9 cellular contexts compared by ENCODE assay signal in the genomic region with DNA sequence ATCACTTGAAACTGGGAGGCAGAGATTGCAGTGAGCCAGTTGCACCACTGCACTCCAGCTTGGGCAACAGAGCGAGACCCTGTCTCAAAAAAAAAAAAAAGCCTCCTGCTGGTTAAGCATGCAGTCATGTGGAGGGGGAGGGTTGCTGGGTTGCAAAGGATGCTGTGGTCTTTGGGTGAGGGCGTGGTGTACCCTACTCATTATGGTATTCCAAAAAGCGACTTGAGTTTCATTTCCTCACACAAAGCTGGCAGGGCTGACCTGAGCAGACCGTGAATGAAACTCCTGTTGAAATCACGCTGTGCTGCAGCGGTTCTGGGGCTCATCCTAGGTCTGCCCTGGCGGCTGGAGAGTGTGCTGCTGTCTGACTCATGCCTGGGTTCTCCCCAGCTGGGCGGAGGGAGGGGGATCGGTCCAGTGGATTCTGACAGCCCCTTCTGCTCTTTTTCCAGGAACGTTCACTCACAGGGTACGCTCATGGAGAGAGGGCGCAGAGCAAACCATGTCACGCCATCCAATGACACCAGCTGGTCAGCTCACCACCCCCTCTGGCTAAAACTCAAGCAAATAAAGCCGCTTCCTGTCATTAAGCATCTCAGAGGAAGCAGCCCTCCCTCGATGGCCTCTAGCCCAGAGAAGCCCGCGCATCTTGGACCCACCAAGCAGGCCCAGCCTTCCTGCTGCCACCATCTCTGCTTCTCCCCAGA.
DNase-seq lines count a peak whose midpoint lies in the region; FAIRE-seq and TF ChIP-seq lines count a peak whose summit lies in the region.
"Had no signal": no experiment of that assay in that cellular context is flagged by ENCODE, and none has a peak within 500 bp of the region (broad histone marks: within the 10 kb centered on the region; RNA-seq: fewer than 3 reads in every experiment).

No MANE protein-coding gene starts in this region.

- H3K9ac ChIP-seq in endodermal cell (ENCODE audit: extremely low read depth, low read length, poor library complexity, severe bottlenecking) = no peak overlapping the region

- no peak overlapping the region for H3K27ac Mint-ChIP-seq in endodermal cell
- peak overlapping the region; percentile 76 for H3K27ac Mint-ChIP-seq in osteocyte (ENCODE audit: unreplicated experiment)

- peaks cover 4% of the 10 kb centered on the region for H3K4me1 ChIP-seq in endodermal cell (ENCODE audit: control insufficient read depth, insufficient read depth, low read length)

- H3K27me3 Mint-ChIP-seq in endodermal cell (ENCODE audit: insufficient read depth) (no peaks in the 10 kb centered on the region), osteocyte (ENCODE audit: unreplicated experiment) (no peaks in the 10 kb centered on the region)

- H3K36me3 Mint-ChIP-seq in endodermal cell (ENCODE audit: low read depth) = no peaks in the 10 kb centered on the region
- H3K36me3 Mint-ChIP-seq in osteocyte (ENCODE audit: unreplicated experiment) = no peaks in the 10 kb centered on the region

- peak; percentile 37 for TF ChIP-seq CTCF in endodermal cell (conservative IDR thresholded peaks at IDR 0.05)
- TF ChIP-seq CTCF in osteocyte (IDR thresholded peaks at IDR 0.05) = peak; percentile 59

- peak; percentile 98 for FAIRE-seq in GM12892 (lab: Jason Lieb, UNC)

- peak overlapping the region; percentile 77 for H3K27ac ChIP-seq in endodermal cell (ENCODE audit: low read depth, low read length)

- peaks cover 20% of the 10 kb centered on the region for H3K4me1 Mint-ChIP-seq in endodermal cell
- H3K4me1 Mint-ChIP-seq in osteocyte (ENCODE audit: unreplicated experiment) = peaks cover 60% of the 10 kb centered on the region

- H3K9me3 Mint-ChIP-seq in endodermal cell (no peaks in the 10 kb centered on the region), osteocyte (ENCODE audit: unreplicated experiment) (no peaks in the 10 kb centered on the region)

- TF ChIP-seq POLR2A in GM12892 (IDR thresholded peaks at IDR 0.05; ENCODE audit: low read depth, low read length) = peak; percentile 69

- H3K36me3 ChIP-seq in H7 (replicated peaks; ENCODE audit: control insufficient read depth, insufficient read depth, low read length) (no peaks in the 10 kb centered on the region), endodermal cell (ENCODE audit: control insufficient read depth, insufficient read depth, low read length) (no peaks in the 10 kb centered on the region)

- no peak overlapping the region for H3K4me3 Mint-ChIP-seq in endodermal cell
- H3K4me3 Mint-ChIP-seq in osteocyte (ENCODE audit: unreplicated experiment) = peak overlapping the region; percentile 65

- no peaks in the 10 kb centered on the region for H3K9me3 ChIP-seq in endodermal cell (ENCODE audit: control insufficient read depth, low read length)

- DNase-seq in GM12892 (ENCODE audit: insufficient read length) (no peak), H7 (peak; percentile 52), MV-4-11 (lab: John Stamatoyannopoulos, UW) (peak; percentile 98), endodermal cell (peak; percentile 64), osteocyte (ENCODE audit: extremely low spot score, unreplicated experiment) (peak; percentile 92), OCI-M1 (lab: John Stamatoyannopoulos, UW) (no peak), NCI-H1694 (lab: John Stamatoyannopoulos, UW) (no peak)
- DNase-seq in activated CD4-positive, CD25-positive, alpha-beta regulatory T cell treated with anti-CD3 and anti-CD28 coated beads, Interleukin-2, amount 50 U/mL, for 72 hours = peak; percentile 46

- H3K27me3 ChIP-seq in H7 (ENCODE audit: control insufficient read depth, insufficient read depth, low read length) = no peaks in the 10 kb centered on the region
- no peaks in the 10 kb centered on the region for H3K27me3 ChIP-seq in endodermal cell (ENCODE audit: control insufficient read depth, insufficient read depth, low read length, poor library complexity, severe bottlenecking)
- H3K27me3 ChIP-seq: dorsolateral prefrontal cortex had no signal

- H3K4me3 ChIP-seq in H7 (ENCODE audit: insufficient read depth, low read depth, low read length) = no peak overlapping the region
- H3K4me3 ChIP-seq in endodermal cell (ENCODE audit: low read length) = no peak overlapping the region

- WGBS in endodermal cell (ENCODE audit: insufficient coverage in 1 of 2, insufficient read length in 1 of 2), 2 experiments = 73 to 87% methylated on average over 10 to 17 of the region's 17 CpGs

Comparison
In these comparisons a context has a peak if more than half of its experiments do, and no peak if none do; other contexts are left out.
1. DNase-seq: peak in H7 (single experiment), MV-4-11 (single experiment), activated CD4-positive, CD25-positive, alpha-beta regulatory T cell treated with anti-CD3 and anti-CD28 coated beads, Interleukin-2, amount 50 U/mL, for 72 hours (single experiment), endodermal cell (single experiment) and osteocyte (single experiment); none in GM12892 (single experiment), OCI-M1 (single experiment) and NCI-H1694 (single experiment).